ENCODE assay signal across 8 cellular contexts in the genomic region with DNA sequence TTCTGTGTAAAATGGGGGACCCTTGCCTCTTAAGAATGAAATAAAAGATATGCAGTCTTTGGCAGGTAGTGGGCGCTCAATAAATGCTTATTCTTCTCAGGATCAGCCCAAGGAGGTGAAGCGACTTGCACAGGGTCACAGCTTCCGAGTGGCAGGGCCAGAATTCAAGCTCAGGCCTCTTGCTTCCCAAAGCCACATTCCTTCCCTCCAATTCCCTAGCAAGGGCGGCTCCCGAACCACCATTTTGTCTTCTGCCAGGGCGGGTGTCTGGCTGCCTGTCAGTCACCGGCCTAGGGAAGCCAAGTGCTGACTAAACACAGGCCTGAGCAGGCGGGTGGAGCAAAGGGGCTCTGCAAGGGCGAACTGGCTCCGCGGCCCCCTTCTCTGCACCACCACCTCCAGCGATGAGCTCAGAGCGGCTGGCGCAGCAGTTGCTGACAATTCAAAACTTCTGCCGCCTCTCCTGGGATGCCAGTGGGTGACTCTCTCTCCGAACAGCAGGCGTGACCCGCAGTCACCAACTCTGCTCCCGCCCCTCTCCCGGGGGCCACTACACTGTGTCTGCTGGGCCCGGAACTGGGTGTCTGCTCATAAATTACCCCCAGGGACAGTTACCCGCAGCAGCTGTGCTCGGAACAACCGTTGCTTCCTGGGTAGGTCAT. TPM values are rescaled to one million over a fixed set of nuclear protein-coding genes. Genes with fewer than 3 reads are reported as not detected.
DNase-seq lines count a peak whose midpoint lies in the region; ATAC-seq and TF ChIP-seq lines count a peak whose summit lies in the region.

No MANE protein-coding gene starts in this region.

- peaks cover 9% of the 10 kb centered on the region for H3K36me3 ChIP-seq in cardiac muscle cell

- TF ChIP-seq CTCF in AG09319 (IDR thresholded peaks at IDR 0.05; ENCODE audit: low read depth, low read length) = peak; percentile 28
- TF ChIP-seq CTCF in GM20000 (IDR thresholded peaks at IDR 0.05; ENCODE audit: extremely low read depth, missing control alignments) = peak; percentile 21
- TF ChIP-seq CTCF in cardiac muscle cell (IDR thresholded peaks at IDR 0.05; ENCODE audit: low read depth, low read length) = peak; percentile 33

- no peak overlapping the region for H3K4me3 Mint-ChIP-seq in activated T-cell treated with anti-CD3 and anti-CD28 coated beads, Interleukin-2, amount 50 U/mL, for 4 hours

- H3K27ac ChIP-seq in cardiac muscle cell = peak overlapping the region; percentile 85

- H3K4me1 ChIP-seq in cardiac muscle cell (ENCODE audit: low read depth) = peaks cover 27% of the 10 kb centered on the region

- no peak overlapping the region for H3K4me3 ChIP-seq in cardiac muscle cell

- H3K36me3 Mint-ChIP-seq in activated T-cell treated with anti-CD3 and anti-CD28 coated beads, Interleukin-2, amount 50 U/mL, for 4 hours (ENCODE audit: insufficient read depth) = peaks cover 13% of the 10 kb centered on the region

- intact Hi-C loops in posterior vena cava (cut with DNase I) = loop anchor here in 1 of 2 donors (2.0 kb wide), 1 partner anchor 202 kb away; the partner anchor contains the start of gene AHDC1

- H3K9me3 ChIP-seq in cardiac muscle cell (ENCODE audit: low read depth) = no peaks in the 10 kb centered on the region

- ATAC-seq in activated T-cell treated with anti-CD3 and anti-CD28 coated beads, Interleukin-2, amount 50 U/mL, for 4 hours = peak; percentile 68 to 73
- no peak for ATAC-seq in HG03097 (IDR thresholded peaks at IDR 0.05; ENCODE audit: low FRiP score, unreplicated experiment)

- DNase-seq in AG09319 (ENCODE audit: extremely low read depth, low read depth) (no peak), GM20000 (ENCODE audit: low spot score) (peak; percentile 52), cardiac muscle cell (ENCODE audit: low read depth in 1 of 2, low spot score in 1 of 2) (peak; percentile 30 to 56), posterior vena cava (ENCODE audit: low spot score) (peak; percentile 95), NCI-H748 treated with DMSO at 0.1 percent for 48 hours (lab: John Stamatoyannopoulos, UW) (no peak), foreskin melanocyte (no peak)
- no peak for DNase-seq in activated T-cell treated with anti-CD3 and anti-CD28 coated beads, Interleukin-2, amount 50 U/mL, for 4 hours

- H3K27me3 ChIP-seq in cardiac muscle cell = no peaks in the 10 kb centered on the region

- H3K9me3 Mint-ChIP-seq in activated T-cell treated with anti-CD3 and anti-CD28 coated beads, Interleukin-2, amount 50 U/mL, for 4 hours = no peaks in the 10 kb centered on the region

- peaks cover 24% of the 10 kb centered on the region for H3K4me1 Mint-ChIP-seq in activated T-cell treated with anti-CD3 and anti-CD28 coated beads, Interleukin-2, amount 50 U/mL, for 4 hours (ENCODE audit: low read depth)

- no peaks in the 10 kb centered on the region for H3K27me3 Mint-ChIP-seq in activated T-cell treated with anti-CD3 and anti-CD28 coated beads, Interleukin-2, amount 50 U/mL, for 4 hours (ENCODE audit: low read depth)

RNA-seq across cellular contexts. Expression of gene GPR3, which starts 10.8 kb away (rescaled TPM):
- 1 to 10 TPM; 2.7 to 4.9 (median 3.4) TPM for total RNA-seq in activated T-cell treated with anti-CD3 and anti-CD28 coated beads, Interleukin-2, amount 50 U/mL, for 4 hours
- 1.7 and 1.9 TPM in 2 replicates for total RNA-seq in cardiac muscle cell
- polyA plus RNA-seq in cardiac muscle cell = 2.8 and 3.1 TPM in 2 replicates
- 1 to 10 TPM in 1 of 2 donors, under 1 TPM in 1; 0.37 to 1.2 TPM for total RNA-seq in posterior vena cava

RNA-seq across cellular contexts. Expression of gene CD164L2, which starts 20.1 kb away (rescaled TPM):
- total RNA-seq in activated T-cell treated with anti-CD3 and anti-CD28 coated beads, Interleukin-2, amount 50 U/mL, for 4 hours = not detected
- total RNA-seq in cardiac muscle cell = 0.24 TPM in 1 of 2 replicates, not detected in the other
- 0.35 and 0.62 TPM in 2 replicates for polyA plus RNA-seq in cardiac muscle cell
- total RNA-seq in posterior vena cava = not detected

RNA-seq across cellular contexts. Expression of gene FCN3, which starts 28.6 kb away (rescaled TPM):
- total RNA-seq in activated T-cell treated with anti-CD3 and anti-CD28 coated beads, Interleukin-2, amount 50 U/mL, for 4 hours = under 1 TPM in 2 of 3 donors, not detected in 1; 0.33 to 0.34 TPM
- total RNA-seq in cardiac muscle cell (0.18 and 3.6 TPM in 2 replicates), posterior vena cava (10 to 100 TPM; 10.4 to 11.6 TPM)
- polyA plus RNA-seq in cardiac muscle cell = 0.81 and 2.9 TPM in 2 replicates

RNA-seq across cellular contexts. Expression of gene MAP3K6, which starts 36.4 kb away (rescaled TPM):
- 1 to 10 TPM; 3.1 to 4.8 (median 3.5) TPM for total RNA-seq in activated T-cell treated with anti-CD3 and anti-CD28 coated beads, Interleukin-2, amount 50 U/mL, for 4 hours
- total RNA-seq in cardiac muscle cell (13.6 and 17.1 TPM in 2 replicates), posterior vena cava (10 to 100 TPM; 72.8 to 94.3 TPM)
- 12.7 and 17.8 TPM in 2 replicates for polyA plus RNA-seq in cardiac muscle cell

Comparison
In these comparisons a context has a peak if more than half of its experiments do, and no peak if none do; other contexts are left out.
1. DNase-seq: peak in GM20000 (single experiment), cardiac muscle cell (2 of 2) and posterior vena cava (single experiment); none in AG09319 (single experiment), activated T-cell treated with anti-CD3 and anti-CD28 coated beads, Interleukin-2, amount 50 U/mL, for 4 hours (single experiment), NCI-H748 treated with DMSO at 0.1 percent for 48 hours (single experiment) and foreskin melanocyte (single experiment).
2. Peak in every context shown above with its lines, with median percentiles within 50 percentile points of each other: CTCF ChIP-seq.